Comparison of ENCODE assay signal across 12 cellular contexts in the genomic region with DNA sequence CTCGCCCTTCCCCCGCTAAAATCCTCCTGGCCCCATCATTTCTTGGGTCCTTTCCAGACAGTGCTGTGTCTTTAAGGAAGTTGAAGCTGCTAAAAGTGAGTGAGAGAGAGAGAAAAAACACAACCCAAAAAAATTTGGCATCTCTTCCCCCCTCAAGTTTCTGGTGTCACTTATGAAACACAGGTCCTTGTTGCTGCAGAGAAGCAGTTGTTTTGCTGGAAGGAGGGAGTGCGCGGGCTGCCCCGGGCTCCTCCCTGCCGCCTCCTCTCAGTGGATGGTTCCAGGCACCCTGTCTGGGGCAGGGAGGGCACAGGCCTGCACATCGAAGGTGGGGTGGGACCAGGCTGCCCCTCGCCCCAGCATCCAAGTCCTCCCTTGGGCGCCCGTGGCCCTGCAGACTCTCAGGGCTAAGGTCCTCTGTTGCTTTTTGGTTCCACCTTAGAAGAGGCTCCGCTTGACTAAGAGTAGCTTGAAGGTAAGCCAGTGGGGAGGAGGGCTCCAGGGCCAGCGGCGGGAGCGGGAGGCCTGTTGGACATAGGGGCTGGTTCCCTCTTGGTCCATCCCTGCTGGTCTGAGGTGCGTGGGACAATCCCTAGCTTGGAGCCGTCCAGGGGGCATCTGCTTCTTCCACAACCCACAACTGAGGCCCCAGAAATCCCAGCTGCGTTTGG. TPM values are rescaled to one million over a fixed set of nuclear protein-coding genes. Genes with fewer than 3 reads are reported as not detected.
A peak's percentile ranks its signal among the peaks of the same experiment; 100 is the strongest.
DNase-seq lines count a peak whose midpoint lies in the region; ATAC-seq and TF ChIP-seq lines count a peak whose summit lies in the region.
"Had no signal": no experiment of that assay in that cellular context is flagged by ENCODE, and none has a peak within 500 bp of the region (broad histone marks: within the 10 kb centered on the region; RNA-seq: fewer than 3 reads in every experiment).

A gene with protein sequence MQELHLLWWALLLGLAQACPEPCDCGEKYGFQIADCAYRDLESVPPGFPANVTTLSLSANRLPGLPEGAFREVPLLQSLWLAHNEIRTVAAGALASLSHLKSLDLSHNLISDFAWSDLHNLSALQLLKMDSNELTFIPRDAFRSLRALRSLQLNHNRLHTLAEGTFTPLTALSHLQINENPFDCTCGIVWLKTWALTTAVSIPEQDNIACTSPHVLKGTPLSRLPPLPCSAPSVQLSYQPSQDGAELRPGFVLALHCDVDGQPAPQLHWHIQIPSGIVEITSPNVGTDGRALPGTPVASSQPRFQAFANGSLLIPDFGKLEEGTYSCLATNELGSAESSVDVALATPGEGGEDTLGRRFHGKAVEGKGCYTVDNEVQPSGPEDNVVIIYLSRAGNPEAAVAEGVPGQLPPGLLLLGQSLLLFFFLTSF (plus strand): TSS at position 166 of the 671 bp plus-strand sequence. CDS start 1,149 bp downstream, outside the sequence.

- WGBS in urinary bladder, result 20% methylated on average over 17 of the region's 17 CpGs

- H3K4me1 Mint-ChIP-seq in nephron progenitor cell, result peaks cover 98% of the 10 kb centered on the region

- H3K36me3 ChIP-seq in urinary bladder (ENCODE audit: insufficient read depth), result no peaks in the 10 kb centered on the region

- H3K27me3 Mint-ChIP-seq in nephron progenitor cell (ENCODE audit: low read depth, poor library complexity), result peaks cover 7% of the 10 kb centered on the region
- H3K27me3 Mint-ChIP-seq: activated CD4-positive, alpha-beta memory T cell treated with anti-CD3 and anti-CD28 coated beads for 36 hours had no signal

- ATAC-seq in HG02885 (IDR thresholded peaks at IDR 0.05; ENCODE audit: poor library complexity, unreplicated experiment) (no peak), HG02642 (IDR thresholded peaks at IDR 0.05; ENCODE audit: poor library complexity, unreplicated experiment) (no peak)
- ATAC-seq: PC-3 had no signal

- H3K36me3 Mint-ChIP-seq in nephron progenitor cell (ENCODE audit: low read depth), result no peaks in the 10 kb centered on the region
- H3K36me3 Mint-ChIP-seq: activated CD4-positive, alpha-beta memory T cell treated with anti-CD3 and anti-CD28 coated beads for 36 hours had no signal

- H3K27ac ChIP-seq in urinary bladder (ENCODE audit: low read depth), result peak within 1 kb of the TSS; percentile 81

- peak within 1 kb of the TSS; percentile 19 for H3K4me3 ChIP-seq in urinary bladder (ENCODE audit: low read depth, low read length)
- H3K4me3 ChIP-seq: K562 had no signal

- H3K27ac Mint-ChIP-seq in nephron progenitor cell, result peak within 1 kb of the TSS; percentile 92
- H3K27ac Mint-ChIP-seq: activated CD4-positive, alpha-beta memory T cell treated with anti-CD3 and anti-CD28 coated beads for 36 hours had no signal

- no peaks in the 10 kb centered on the region for H3K4me1 ChIP-seq in urinary bladder (ENCODE audit: insufficient read depth)

- H3K4me3 Mint-ChIP-seq in nephron progenitor cell, result peak within 1 kb of the TSS; percentile 50
- H3K4me3 Mint-ChIP-seq: activated CD4-positive, alpha-beta memory T cell treated with anti-CD3 and anti-CD28 coated beads for 36 hours had no signal

- no peak for TF ChIP-seq CTCF in nephron progenitor cell (IDR thresholded peaks at IDR 0.05)

- H3K9me3 Mint-ChIP-seq in nephron progenitor cell, result no peaks in the 10 kb centered on the region
- H3K9me3 Mint-ChIP-seq: activated CD4-positive, alpha-beta memory T cell treated with anti-CD3 and anti-CD28 coated beads for 36 hours had no signal

- DNase-seq in activated effector memory CD4-positive, alpha-beta T cell treated with anti-CD3 and anti-CD28 coated beads, Interleukin-2, amount 50 U/mL, for 16 hours, result peak; percentile 50
- DNase-seq in activated effector memory CD4-positive, alpha-beta T cell treated with Interleukin-2 at 50 U/mL for 16 hours, result no peak
- peak; percentile 84 for DNase-seq in fibroblast of the conjunctiva (ENCODE audit: low read depth)
- DNase-seq in nephron progenitor cell, result no peak
- no peak for DNase-seq in stimulated activated CD4-positive, alpha-beta T cell treated with anti-CD3 and anti-CD28 coated beads, Interleukin-1b, Interleukin-23, amount 100 ng/mL, for 48 hours
- DNase-seq: activated CD4-positive, alpha-beta memory T cell treated with anti-CD3 and anti-CD28 coated beads for 36 hours; PC-3 had no signal

RNA-seq across cellular contexts. Expression of the gene that starts here (rescaled TPM):
- total RNA-seq in urinary bladder, result 110 TPM
- 82.1 TPM for polyA plus RNA-seq in urinary bladder
- total RNA-seq: activated CD4-positive, alpha-beta memory T cell treated with anti-CD3 and anti-CD28 coated beads for 36 hours; K562; PC-3; pulmonary artery endothelial cell had no signal
- polyA plus RNA-seq: K562 had no signal

Comparison
In these comparisons a context has a peak if more than half of its experiments do, and no peak if none do; other contexts are left out.
1. DNase-seq: peak in activated effector memory CD4-positive, alpha-beta T cell treated with anti-CD3 and anti-CD28 coated beads, Interleukin-2, amount 50 U/mL, for 16 hours (single experiment) and fibroblast of the conjunctiva (single experiment); none in activated effector memory CD4-positive, alpha-beta T cell treated with Interleukin-2 at 50 U/mL for 16 hours (single experiment), nephron progenitor cell (single experiment) and stimulated activated CD4-positive, alpha-beta T cell treated with anti-CD3 and anti-CD28 coated beads, Interleukin-1b, Interleukin-23, amount 100 ng/mL, for 48 hours (single experiment).